ENCODE assay signal across 23 cellular contexts in genomic region chr1:33397994-33398393, GRCh38.
"Had no signal": no experiment of that assay in that cellular context is flagged by ENCODE, and none has a peak within 500 bp of the region (broad histone marks: within the 10 kb centered on the region; RNA-seq: fewer than 3 reads in every experiment).

No MANE protein-coding gene starts in this region.

- DNase-seq: activated CD4-positive, alpha-beta T cell treated with anti-CD3 and anti-CD28 coated beads, Interleukin-2, amount 10 ng/mL, durations not matched to agents 7 days and 5 days; activated CD8-positive, alpha-beta memory T cell treated with anti-CD3 and anti-CD28 coated beads, Interleukin-2, amount 10 ng/mL, durations not matched to agents 7 days and 5 days; activated CD8-positive, alpha-beta T cell treated with anti-CD3 and anti-CD28 coated beads for 36 hours; activated effector memory CD4-positive, alpha-beta T cell treated with anti-CD3 and anti-CD28 coated beads, Interleukin-2, amount 50 U/mL, for 16 hours; activated naive CD4-positive, alpha-beta T cell treated with anti-CD3 and anti-CD28 coated beads, Interleukin-2, amount 10 ng/mL, durations not matched to agents 7 days and 5 days; activated T-cell treated with anti-CD3 and anti-CD28 coated beads for 4 hours; amygdala; cerebellar nuclear complex; cortex of kidney; endodermal cell; esophagus squamous epithelium; gastrocnemius medialis; head of caudate nucleus; hypothalamus; pancreas; psoas muscle; spleen; stimulated activated CD4-positive, alpha-beta T cell treated with anti-CD3 and anti-CD28 coated beads, Interleukin-4, amount 100 ng/mL, for 1 hour; stimulated activated naive CD4-positive, alpha-beta T cell; testis had no signal

- ATAC-seq: activated CD4-positive, CD25-positive, alpha-beta regulatory T cell treated with anti-CD3 and anti-CD28 coated beads, Interleukin-2, amount 50 U/mL, for 24 hours; activated CD8-positive, alpha-beta memory T cell treated with anti-CD3 and anti-CD28 coated beads, Interleukin-2, amount 10 ng/mL, durations not matched to agents 7 days and 5 days; activated CD8-positive, alpha-beta T cell treated with anti-CD3 and anti-CD28 coated beads for 36 hours; gastrocnemius medialis; natural killer cell treated with Interleukin-12 subunit alpha and Interleukin-12 subunit beta and Interleukin-15 and Interleukin-18, amount 100 ng/mL, for 72 hours; pancreas; psoas muscle had no signal

- FAIRE-seq: bronchial epithelial cell, pancreas had no signal
